ENCODE assay signal across 26 cellular contexts in genomic region chr21:45056917-45057560, GRCh38.
"Had no signal": no experiment of that assay in that cellular context is flagged by ENCODE, and none has a peak within 500 bp of the region (broad histone marks: within the 10 kb centered on the region; RNA-seq: fewer than 3 reads in every experiment).

No MANE protein-coding gene starts in this region.

- H3K9ac ChIP-seq: parathyroid adenoma had no signal

- H3K36me3 ChIP-seq: adrenal gland, ascending aorta, colonic mucosa, esophagus squamous epithelium, left lung, right lobe of liver, upper lobe of left lung had no signal

- H3K9me3 Mint-ChIP-seq: activated T-cell treated with anti-CD3 and anti-CD28 coated beads, Interleukin-2, amount 50 U/mL, for 4 hours; activated T-helper 2 cell treated with anti-CD3 and anti-CD28 coated beads, Interferon-gamma antibody, Interleukin-2, Interleukin-4, amounts not matched to agents 10 μg/mL and 5 μg/mL and 100 μg/mL, durations not matched to agents 14 hours and 24 hours and 36 hours; central memory CD8-positive, alpha-beta T cell; effector memory CD8-positive, alpha-beta T cell; immature natural killer cell; stimulated activated naive B cell treated with anti-CD40 and anti-IgM and Interleukin-4, amounts not matched to agents 10 μg/mL and 1 μg/mL and 100 μg/mL, for 72 hours; WTC11 had no signal

- H3K79me2 ChIP-seq: hepatocyte, parathyroid adenoma had no signal

- H2AFZ ChIP-seq: hepatocyte, parathyroid adenoma had no signal

- H3K27ac Mint-ChIP-seq: activated naive CD8-positive, alpha-beta T cell; activated T-helper 2 cell treated with anti-CD3 and anti-CD28 coated beads, Interferon-gamma antibody, Interleukin-2, Interleukin-4, amounts not matched to agents 10 μg/mL and 5 μg/mL and 100 μg/mL, durations not matched to agents 14 hours and 24 hours and 36 hours; effector memory CD8-positive, alpha-beta T cell; immature natural killer cell; nephron; stimulated activated naive B cell treated with anti-CD40 and anti-IgM and Interleukin-4, amounts not matched to agents 10 μg/mL and 1 μg/mL and 100 μg/mL, for 72 hours; WTC11 had no signal

- ATAC-seq: activated T-cell treated with anti-CD3 and anti-CD28 coated beads, Interleukin-2, amount 50 U/mL, for 4 hours; effector memory CD8-positive, alpha-beta T cell; left lung; stimulated activated naive B cell treated with anti-CD40 and anti-IgM and Interleukin-4, amounts not matched to agents 10 μg/mL and 1 μg/mL and 100 μg/mL, for 72 hours; WTC11 had no signal

- H3K36me3 Mint-ChIP-seq: activated naive CD8-positive, alpha-beta T cell; immature natural killer cell; stimulated activated naive B cell treated with anti-CD40 and anti-IgM and Interleukin-4, amounts not matched to agents 10 μg/mL and 1 μg/mL and 100 μg/mL, for 72 hours; WTC11 had no signal

- H3K4me1 ChIP-seq: adrenal gland, colonic mucosa, esophagus squamous epithelium, parathyroid adenoma, right lobe of liver, testis had no signal

- H3K4me1 Mint-ChIP-seq: central memory CD8-positive, alpha-beta T cell; immature natural killer cell; nephron had no signal

- FAIRE-seq: small intestine had no signal

- H3K27ac ChIP-seq: adrenal gland, colonic mucosa, hepatocyte, parathyroid adenoma, right lobe of liver, testis, upper lobe of left lung had no signal

- H3K4me3 Mint-ChIP-seq: activated naive CD8-positive, alpha-beta T cell; activated T-cell treated with anti-CD3 and anti-CD28 coated beads, Interleukin-2, amount 50 U/mL, for 4 hours; central memory CD8-positive, alpha-beta T cell; effector memory CD8-positive, alpha-beta T cell; immature natural killer cell; nephron; stimulated activated naive B cell treated with anti-CD40 and anti-IgM and Interleukin-4, amounts not matched to agents 10 μg/mL and 1 μg/mL and 100 μg/mL, for 72 hours; WTC11 had no signal

- DNase-seq: activated CD8-positive, alpha-beta memory T cell treated with anti-CD3 and anti-CD28 coated beads, Interleukin-2, amount 50 U/mL, for 4 hours; activated naive CD4-positive, alpha-beta T cell; activated T-cell treated with anti-CD3 and anti-CD28 coated beads, Interleukin-2, amount 50 U/mL, for 4 hours; adrenal gland; colonic mucosa; dorsolateral prefrontal cortex; effector memory CD8-positive, alpha-beta T cell; esophagus squamous epithelium; immature natural killer cell; left lung; right lobe of liver; small intestine; stimulated activated CD4-positive, alpha-beta T cell treated with anti-CD3 and anti-CD28 coated beads, Interleukin-15, amount 100 ng/mL, for 24 hours; stimulated activated CD8-positive, alpha-beta memory T cell treated with anti-CD3 and anti-CD28 coated beads, Interleukin-4, amount 100 ng/mL, for 48 hours; stimulated activated naive B cell treated with anti-CD40 and anti-IgM and Interleukin-4, amounts not matched to agents 10 μg/mL and 1 μg/mL and 100 μg/mL, for 72 hours; T-helper 9 cell; testis had no signal

- H3K4me2 ChIP-seq: hepatocyte had no signal

- H3K4me3 ChIP-seq: adrenal gland, colonic mucosa, hepatocyte, left lung, right lobe of liver, testis, upper lobe of left lung had no signal

- H3K9me3 ChIP-seq: adrenal gland, ascending aorta, colonic mucosa, esophagus squamous epithelium, left lung, right lobe of liver, testis, upper lobe of left lung had no signal

- H3K27me3 ChIP-seq: adrenal gland, ascending aorta, colonic mucosa, hepatocyte, right lobe of liver, testis, upper lobe of left lung had no signal
